10 cellular contexts compared by ENCODE assay signal in the genomic region with DNA sequence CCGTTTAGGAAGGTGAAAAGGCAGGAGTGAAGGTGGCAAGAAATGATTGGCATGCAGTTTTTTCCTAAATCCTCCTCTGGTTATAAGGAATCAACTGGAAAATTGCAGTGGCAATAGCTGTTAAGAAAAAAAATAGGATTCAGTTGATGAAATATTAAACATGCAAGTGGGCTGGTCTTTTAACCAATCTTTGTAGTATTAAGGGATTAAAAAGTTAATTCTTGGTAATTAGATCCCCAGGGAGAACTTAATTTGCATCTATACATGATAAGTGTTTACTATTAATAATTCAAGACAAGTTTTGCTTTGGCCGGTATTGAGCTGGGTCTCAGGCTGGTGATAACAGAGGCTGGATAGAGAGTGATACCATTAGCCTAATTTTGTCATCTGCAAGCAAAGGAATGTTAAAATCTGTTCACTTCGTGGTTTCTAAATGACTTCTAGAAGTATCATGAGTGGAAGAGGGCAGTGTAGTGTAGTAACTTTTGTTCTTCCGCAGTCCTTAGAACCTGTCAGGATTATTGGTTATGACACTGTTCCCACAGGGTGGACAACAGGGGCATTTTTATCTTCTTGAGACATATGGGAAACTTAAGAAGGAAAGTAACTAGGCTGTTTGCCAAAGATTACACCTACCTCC.
A peak's percentile ranks its signal among the peaks of the same experiment; 100 is the strongest.
DNase-seq lines count a peak whose midpoint lies in the region; ATAC-seq and TF ChIP-seq lines count a peak whose summit lies in the region.
"Had no signal": no experiment of that assay in that cellular context is flagged by ENCODE, and none has a peak within 500 bp of the region (broad histone marks: within the 10 kb centered on the region; RNA-seq: fewer than 3 reads in every experiment).

No MANE protein-coding gene starts in this region.

- no peaks in the 10 kb centered on the region for H3K27me3 Mint-ChIP-seq in activated naive CD8-positive, alpha-beta T cell treated with anti-CD3 and anti-CD28 coated beads, Interleukin-2, amount 50 U/mL, for 24 hours
- H3K27me3 Mint-ChIP-seq in naive thymus-derived CD4-positive, alpha-beta T cell: no peaks in the 10 kb centered on the region

- no peak for DNase-seq in activated naive CD8-positive, alpha-beta T cell treated with anti-CD3 and anti-CD28 coated beads, Interleukin-2, amount 50 U/mL, for 24 hours
- DNase-seq in naive thymus-derived CD4-positive, alpha-beta T cell: no peak
- DNase-seq in NCI-H2081 treated with DMSO at 0.1 percent for 48 hours (lab: John Stamatoyannopoulos, UW) (no peak), germinal center (ENCODE audit: low spot score) (no peak), T1000 (lab: John Stamatoyannopoulos, UW) (no peak), NCI-H1417 (lab: John Stamatoyannopoulos, UW) (no peak)
- DNase-seq: NCI-H1694 treated with DMSO at 0.1 percent for 48 hours had no signal

- POLR2A ChIA-PET in naive thymus-derived CD4-positive, alpha-beta T cell (lab: Charles Lee): interaction anchor here (0.6 to 1.6 kb wide), 5 partner anchors 13 to 290 kb away, joined by 3 to 4 read pairs (median 3); no protein-coding TSS in a partner anchor

- no peak for TF ChIP-seq CTCF in C4-2B (conservative IDR thresholded peaks at IDR 0.05)

- no peaks in the 10 kb centered on the region for H3K9me3 ChIP-seq in naive thymus-derived CD4-positive, alpha-beta T cell (ENCODE audit: control insufficient read depth in 2 of 3, low read length in 3 of 3)

- peak; percentile 36 for ATAC-seq in GM18868 (IDR thresholded peaks at IDR 0.05; ENCODE audit: unreplicated experiment)
- ATAC-seq in activated naive CD8-positive, alpha-beta T cell treated with anti-CD3 and anti-CD28 coated beads, Interleukin-2, amount 50 U/mL, for 24 hours: no peak
- no peak for ATAC-seq in naive thymus-derived CD4-positive, alpha-beta T cell

- H3K9me3 Mint-ChIP-seq in activated naive CD8-positive, alpha-beta T cell treated with anti-CD3 and anti-CD28 coated beads, Interleukin-2, amount 50 U/mL, for 24 hours: no peaks in the 10 kb centered on the region
- peaks cover 0 to 3% (median 0%) of the 10 kb centered on the region in 11 donors for H3K9me3 Mint-ChIP-seq in naive thymus-derived CD4-positive, alpha-beta T cell

- peaks cover 74 to 89% of the 10 kb centered on the region in 2 donors for H3K4me1 ChIP-seq in naive thymus-derived CD4-positive, alpha-beta T cell (ENCODE audit: control insufficient read depth in 2 of 2, insufficient read depth in 2 of 2, low read length in 2 of 2)

- intact Hi-C loops in naive thymus-derived CD4-positive, alpha-beta T cell (cut with micrococcal nuclease): loop anchor here (1.0 to 10.0 kb wide), 6 partner anchors 7 to 55 kb away; no protein-coding TSS in a partner anchor

- peaks cover 96% of the 10 kb centered on the region for H3K4me1 Mint-ChIP-seq in activated naive CD8-positive, alpha-beta T cell treated with anti-CD3 and anti-CD28 coated beads, Interleukin-2, amount 50 U/mL, for 24 hours
- peaks cover 58 to 96% (median 91%) of the 10 kb centered on the region in 7 donors for H3K4me1 Mint-ChIP-seq in naive thymus-derived CD4-positive, alpha-beta T cell

- peak overlapping the region; percentile 45 for H3K4me3 ChIP-seq in naive thymus-derived CD4-positive, alpha-beta T cell (ENCODE audit: low read length)

- H3K27me3 ChIP-seq in naive thymus-derived CD4-positive, alpha-beta T cell (ENCODE audit: control insufficient read depth in 2 of 2, insufficient read depth in 2 of 2, low read length in 2 of 2): no peaks in the 10 kb centered on the region

- peak overlapping the region; percentile 89 for H3K27ac Mint-ChIP-seq in activated naive CD8-positive, alpha-beta T cell treated with anti-CD3 and anti-CD28 coated beads, Interleukin-2, amount 50 U/mL, for 24 hours
- peak overlapping the region in 7 of 9 donors; percentile 77 to 96 (median 88) for H3K27ac Mint-ChIP-seq in naive thymus-derived CD4-positive, alpha-beta T cell

- H3K36me3 ChIP-seq in naive thymus-derived CD4-positive, alpha-beta T cell (ENCODE audit: control insufficient read depth in 2 of 3, insufficient read depth in 3 of 3, low read length in 3 of 3): peaks cover 0 to 3% (median 3%) of the 10 kb centered on the region in 3 experiments

- H3K36me3 Mint-ChIP-seq in activated naive CD8-positive, alpha-beta T cell treated with anti-CD3 and anti-CD28 coated beads, Interleukin-2, amount 50 U/mL, for 24 hours (ENCODE audit: low read depth): peaks cover 32% of the 10 kb centered on the region
- peaks cover 13 to 37% (median 15%) of the 10 kb centered on the region in 5 donors for H3K36me3 Mint-ChIP-seq in naive thymus-derived CD4-positive, alpha-beta T cell

- H3K4me3 Mint-ChIP-seq in activated naive CD8-positive, alpha-beta T cell treated with anti-CD3 and anti-CD28 coated beads, Interleukin-2, amount 50 U/mL, for 24 hours: peak overlapping the region; percentile 71
- peak overlapping the region; percentile 76 to 88 (median 85) for H3K4me3 Mint-ChIP-seq in naive thymus-derived CD4-positive, alpha-beta T cell

- CTCF ChIA-PET in naive thymus-derived CD4-positive, alpha-beta T cell (lab: Charles Lee): interaction anchor here (0.5 kb wide), 1 partner anchor 51 kb away, joined by 3 read pairs; no protein-coding TSS in a partner anchor

- peak overlapping the region; percentile 99 for H3K27ac ChIP-seq in C4-2B
- H3K27ac ChIP-seq in naive thymus-derived CD4-positive, alpha-beta T cell (ENCODE audit: low read depth, low read length): peak overlapping the region; percentile 64
- H3K27ac ChIP-seq: HL-60 had no signal
